Comparison of ENCODE assay signal across 12 cellular contexts in genomic region chr13:20796791-20797513, GRCh38. TPM values are rescaled to one million over a fixed set of nuclear protein-coding genes. Genes with fewer than 3 reads are reported as not detected.
A peak's percentile ranks its signal among the peaks of the same experiment; 100 is the strongest.
DNase-seq lines count a peak whose midpoint lies in the region; ATAC-seq and TF ChIP-seq lines count a peak whose summit lies in the region.
"Had no signal": no experiment of that assay in that cellular context is flagged by ENCODE, and none has a peak within 500 bp of the region (broad histone marks: within the 10 kb centered on the region; RNA-seq: fewer than 3 reads in every experiment).

No MANE protein-coding gene starts in this region.

- peak overlapping the region in 6 of 8 donors; percentile 5 to 79 (median 54) for H3K27ac Mint-ChIP-seq in CD8-positive, alpha-beta memory T cell
- H3K27ac Mint-ChIP-seq in effector memory CD8-positive, alpha-beta T cell = peak overlapping the region; percentile 35 to 57
- H3K27ac Mint-ChIP-seq: activated CD4-positive, alpha-beta memory T cell treated with anti-CD3 and anti-CD28 coated beads, Interleukin-2, amount 10 ng/mL, durations not matched to agents 7 days and 5 days had no signal

- CTCF ChIA-PET in CD8-positive, alpha-beta memory T cell (lab: Charles Lee) = no interaction called here

- H3K9ac ChIP-seq in parathyroid adenoma = no peak overlapping the region

- POLR2A ChIA-PET in CD8-positive, alpha-beta memory T cell (lab: Charles Lee) = no interaction called here

- peaks cover 17% of the 10 kb centered on the region for H3K36me3 ChIP-seq in CD8-positive, alpha-beta memory T cell (ENCODE audit: insufficient read depth, low read length)
- H3K36me3 ChIP-seq in MG63 = peaks cover 42% of the 10 kb centered on the region
- no peaks in the 10 kb centered on the region for H3K36me3 ChIP-seq in parathyroid adenoma (ENCODE audit: control insufficient read depth, insufficient read depth, low read length)

- TF ChIP-seq CTCF in parathyroid adenoma (IDR thresholded peaks at IDR 0.05) = no peak

- H3K4me2 ChIP-seq in parathyroid adenoma (ENCODE audit: low read length) = peak overlapping the region; percentile 25
- H3K4me2 ChIP-seq: smooth muscle cell had no signal

- H3K4me1 Mint-ChIP-seq in CD8-positive, alpha-beta memory T cell = peaks cover 13 to 21% (median 16%) of the 10 kb centered on the region in 3 donors
- peaks cover 8% of the 10 kb centered on the region in 2 donors for H3K4me1 Mint-ChIP-seq in effector memory CD8-positive, alpha-beta T cell (ENCODE audit: low read depth in 2 of 2)

- no peaks in the 10 kb centered on the region for H3K79me2 ChIP-seq in parathyroid adenoma

- peaks cover 0 to 79% (median 19%) of the 10 kb centered on the region in 3 donors for H3K36me3 Mint-ChIP-seq in CD8-positive, alpha-beta memory T cell
- H3K36me3 Mint-ChIP-seq in effector memory CD8-positive, alpha-beta T cell (ENCODE audit: insufficient read depth) = peaks cover 38% of the 10 kb centered on the region

- no peak for ATAC-seq in effector memory CD8-positive, alpha-beta T cell (replicated peaks)
- ATAC-seq in GM21576 (IDR thresholded peaks at IDR 0.05; ENCODE audit: unreplicated experiment) = no peak

- DNase-seq in CD8-positive, alpha-beta memory T cell = no peak
- peak; percentile 69 for DNase-seq in MG63
- no peak for DNase-seq in effector memory CD8-positive, alpha-beta T cell
- no peak for DNase-seq in activated CD4-positive, alpha-beta T cell treated with anti-CD3 and anti-CD28 coated beads, Interleukin-2, amount 50 U/mL, for 1 hour
- no peak for DNase-seq in NCI-H146 treated with DMSO at 0.1 percent for 48 hours (lab: John Stamatoyannopoulos, UW; ENCODE audit: unreplicated experiment)
- DNase-seq: activated CD4-positive, alpha-beta memory T cell treated with anti-CD3 and anti-CD28 coated beads, Interleukin-2, amount 10 ng/mL, durations not matched to agents 7 days and 5 days; amniotic stem cell; effector CD4-positive, alpha-beta T cell; NCI-H524 had no signal

- no peak overlapping the region for H2AFZ ChIP-seq in parathyroid adenoma

- H3K27ac ChIP-seq in CD8-positive, alpha-beta memory T cell (ENCODE audit: low read depth, low read length) = no peak overlapping the region
- H3K27ac ChIP-seq in parathyroid adenoma = no peak overlapping the region

- H3K4me3 Mint-ChIP-seq in CD8-positive, alpha-beta memory T cell = no peak overlapping the region
- no peak overlapping the region for H3K4me3 Mint-ChIP-seq in effector memory CD8-positive, alpha-beta T cell
- H3K4me3 Mint-ChIP-seq: activated CD4-positive, alpha-beta memory T cell treated with anti-CD3 and anti-CD28 coated beads, Interleukin-2, amount 10 ng/mL, durations not matched to agents 7 days and 5 days had no signal

- H3K4me3 ChIP-seq in CD8-positive, alpha-beta memory T cell (ENCODE audit: low read length) = no peak overlapping the region
- H3K4me3 ChIP-seq in MG63 = no peak overlapping the region
- H3K4me3 ChIP-seq in parathyroid adenoma (ENCODE audit: low read depth, low read length) = no peak overlapping the region
- H3K4me3 ChIP-seq: smooth muscle cell had no signal

- no peaks in the 10 kb centered on the region for H3K27me3 Mint-ChIP-seq in CD8-positive, alpha-beta memory T cell
- H3K27me3 Mint-ChIP-seq in effector memory CD8-positive, alpha-beta T cell = no peaks in the 10 kb centered on the region
- H3K27me3 Mint-ChIP-seq: activated CD4-positive, alpha-beta memory T cell treated with anti-CD3 and anti-CD28 coated beads, Interleukin-2, amount 10 ng/mL, durations not matched to agents 7 days and 5 days had no signal

- H3K4me1 ChIP-seq in CD8-positive, alpha-beta memory T cell (ENCODE audit: insufficient read depth, low read length) = no peaks in the 10 kb centered on the region
- H3K4me1 ChIP-seq in parathyroid adenoma = no peaks in the 10 kb centered on the region

- no peaks in the 10 kb centered on the region for H3K9me3 Mint-ChIP-seq in CD8-positive, alpha-beta memory T cell
- no peaks in the 10 kb centered on the region for H3K9me3 Mint-ChIP-seq in effector memory CD8-positive, alpha-beta T cell
- H3K9me3 Mint-ChIP-seq: activated CD4-positive, alpha-beta memory T cell treated with anti-CD3 and anti-CD28 coated beads, Interleukin-2, amount 10 ng/mL, durations not matched to agents 7 days and 5 days had no signal

- no peaks in the 10 kb centered on the region for H3K27me3 ChIP-seq in CD8-positive, alpha-beta memory T cell (ENCODE audit: insufficient read depth, low read length, poor library complexity, severe bottlenecking)
- H3K27me3 ChIP-seq in MG63 = no peaks in the 10 kb centered on the region
- no peaks in the 10 kb centered on the region for H3K27me3 ChIP-seq in parathyroid adenoma (ENCODE audit: control insufficient read depth, insufficient read depth, low read length)

- no peaks in the 10 kb centered on the region for H3K9me3 ChIP-seq in CD8-positive, alpha-beta memory T cell (ENCODE audit: low read length)
- H3K9me3 ChIP-seq in MG63 = no peaks in the 10 kb centered on the region
- no peaks in the 10 kb centered on the region for H3K9me3 ChIP-seq in parathyroid adenoma (ENCODE audit: control insufficient read depth, low read length)

RNA-seq across cellular contexts. Expression of gene EEF1AKMT1, which starts 23.2 kb away (rescaled TPM):
- total RNA-seq in CD8-positive, alpha-beta memory T cell = 10 to 100 TPM; 20.1 to 21.5 TPM
- polyA plus RNA-seq in CD8-positive, alpha-beta memory T cell = 13.9 TPM
- 14.4 and 41.1 TPM in 2 replicates for total RNA-seq in MG63 (2014; rRNA removed; shearing (Covaris generic); ENCODE audit: low replicate concordance)
